In genomic region chr10:62068464-62068863, GRCh38 we compare ENCODE assay signal across 22 cellular contexts.
DNase-seq lines count a peak whose midpoint lies in the region; ATAC-seq and TF ChIP-seq lines count a peak whose summit lies in the region.
"Had no signal": no experiment of that assay in that cellular context is flagged by ENCODE, and none has a peak within 500 bp of the region (broad histone marks: within the 10 kb centered on the region; RNA-seq: fewer than 3 reads in every experiment).

No MANE protein-coding gene starts in this region.

- intact Hi-C loops in MCF 10A (cut with micrococcal nuclease) = no loop called here
- intact Hi-C loops in breast epithelium (cut with DNase I; ENCODE audit: low total_unique reads) = no loop called here
- intact Hi-C loops in adrenal gland (cut with DNase I) = no loop called here

- DNase-seq in MCF 10A (ENCODE audit: unreplicated experiment) (peak; percentile 55), breast epithelium (ENCODE audit: low spot score in 2 of 2) (no peak), adrenal gland (no peak), osteocyte (ENCODE audit: extremely low spot score, unreplicated experiment) (no peak), ureter (ENCODE audit: low spot score) (peak; percentile 59), SK-N-DZ (ENCODE audit: low spot score) (no peak), HuH-7 (ENCODE audit: low spot score) (no peak)
- DNase-seq: activated effector memory CD4-positive, alpha-beta T cell treated with anti-CD3 and anti-CD28 coated beads, Interleukin-2, amount 50 U/mL, for 16 hours; CD8-positive, alpha-beta T cell; DMS53; H7; head of caudate nucleus; naive thymus-derived CD8-positive, alpha-beta T cell; NCI-H1436 treated with DMSO at 0.1 percent for 48 hours; NCI-H2171 treated with DMSO at 0.1 percent for 48 hours; NCI-H526; ovary; substantia nigra had no signal

- WGBS in adrenal gland, 4 donors = 90 to 93% (median 91%) methylated on average over 7 of the region's 7 CpGs

- TF ChIP-seq POLR2A in breast epithelium (IDR thresholded peaks at IDR 0.05) = no peak
- TF ChIP-seq POLR2A in adrenal gland (IDR thresholded peaks at IDR 0.05) = no peak

- peak overlapping the region in 1 of 2 donors; percentile 76 for H3K27ac ChIP-seq in breast epithelium
- peak overlapping the region in 3 of 5 donors; percentile 40 to 64 (median 54) for H3K27ac ChIP-seq in adrenal gland
- H3K27ac ChIP-seq: ovary, SK-N-MC had no signal

- H3K27ac Mint-ChIP-seq in MCF 10A (ENCODE audit: low read depth, unreplicated experiment) (peak overlapping the region; percentile 86), osteocyte (ENCODE audit: unreplicated experiment) (peak overlapping the region; percentile 25)

- H3K36me3 Mint-ChIP-seq in MCF 10A (ENCODE audit: insufficient read depth, unreplicated experiment) = peaks cover 78% of the 10 kb centered on the region
- H3K36me3 Mint-ChIP-seq in osteocyte (ENCODE audit: unreplicated experiment) = peaks cover 73% of the 10 kb centered on the region

- no TSS peak for BruUV-seq in MCF 10A (replicated peaks; lab: Mats Ljungman, UMichigan)

- CTCF ChIA-PET in MCF 10A (lab: Yijun Ruan, JAX) = interaction anchor here (0.9 kb wide), 1 partner anchor 14 kb away, joined by 3 read pairs; no protein-coding TSS in a partner anchor

- H3K36me3 ChIP-seq in breast epithelium (no peaks in the 10 kb centered on the region), adrenal gland (replicated peaks in 1 of 2) (peaks cover 2 to 4% of the 10 kb centered on the region in 2 donors)
- H3K36me3 ChIP-seq: ovary had no signal

- peak overlapping the region; percentile 28 for H3K4me3 Mint-ChIP-seq in MCF 10A (ENCODE audit: unreplicated experiment)
- no peak overlapping the region for H3K4me3 Mint-ChIP-seq in osteocyte (ENCODE audit: unreplicated experiment)
- H3K4me3 Mint-ChIP-seq: CD8-positive, alpha-beta T cell; naive thymus-derived CD8-positive, alpha-beta T cell had no signal

- H3K9me3 Mint-ChIP-seq in MCF 10A (ENCODE audit: unreplicated experiment) = no peaks in the 10 kb centered on the region
- no peaks in the 10 kb centered on the region for H3K9me3 Mint-ChIP-seq in osteocyte (ENCODE audit: unreplicated experiment)
- H3K9me3 Mint-ChIP-seq: CD8-positive, alpha-beta T cell; naive thymus-derived CD8-positive, alpha-beta T cell had no signal

- POLR2A ChIA-PET in MCF 10A (lab: Yijun Ruan, JAX) = interaction anchor here (0.5 to 1.8 kb wide), 8 partner anchors 15 to 662 kb away, joined by 3 to 9 read pairs (median 4); partner anchors contain the start of gene ARID5B

- H3K4me3 ChIP-seq in breast epithelium = no peak overlapping the region
- H3K4me3 ChIP-seq in adrenal gland = no peak overlapping the region
- H3K4me3 ChIP-seq: K562, ovary, SK-N-MC had no signal

- TF ChIP-seq CTCF in MCF 10A (IDR thresholded peaks at IDR 0.05; ENCODE audit: unreplicated experiment) = no peak
- no peak for TF ChIP-seq CTCF in breast epithelium (IDR thresholded peaks at IDR 0.05)
- TF ChIP-seq CTCF in adrenal gland (IDR thresholded peaks at IDR 0.05) = no peak
- TF ChIP-seq CTCF in osteocyte (IDR thresholded peaks at IDR 0.05) = no peak

- ATAC-seq in HG03196 (IDR thresholded peaks at IDR 0.05; ENCODE audit: unreplicated experiment) = no peak
- ATAC-seq: CD8-positive, alpha-beta T cell; K562; naive thymus-derived CD8-positive, alpha-beta T cell; sciatic nerve had no signal

- H3K9me3 ChIP-seq in breast epithelium (no peaks in the 10 kb centered on the region), adrenal gland (replicated peaks in 1 of 3) (no peaks in the 10 kb centered on the region)
- H3K9me3 ChIP-seq: ovary had no signal

- no peaks in the 10 kb centered on the region for H3K27me3 ChIP-seq in breast epithelium
- H3K27me3 ChIP-seq in adrenal gland = no peaks in the 10 kb centered on the region
- H3K27me3 ChIP-seq: ovary had no signal

- H3K4me1 Mint-ChIP-seq in MCF 10A (ENCODE audit: insufficient read depth, unreplicated experiment) (peaks cover 21% of the 10 kb centered on the region), osteocyte (ENCODE audit: unreplicated experiment) (peaks cover 51% of the 10 kb centered on the region)

- H3K4me1 ChIP-seq in breast epithelium (peaks cover 0 to 16% of the 10 kb centered on the region in 2 donors), adrenal gland (replicated peaks in 1 of 2) (peaks cover 0 to 31% of the 10 kb centered on the region in 2 donors)

- H3K27me3 Mint-ChIP-seq in MCF 10A (ENCODE audit: insufficient read depth, unreplicated experiment) = no peaks in the 10 kb centered on the region
- no peaks in the 10 kb centered on the region for H3K27me3 Mint-ChIP-seq in osteocyte (ENCODE audit: unreplicated experiment)
- H3K27me3 Mint-ChIP-seq: naive thymus-derived CD8-positive, alpha-beta T cell had no signal

Comparison
In these comparisons a context has a peak if more than half of its experiments do, and no peak if none do; other contexts are left out.
1. DNase-seq: peak in MCF 10A (single experiment) and ureter (single experiment); none in breast epithelium (0 of 2), adrenal gland (0 of 7), osteocyte (single experiment), SK-N-DZ (single experiment) and HuH-7 (single experiment).